ENCODE assay signal across 9 cellular contexts in genomic region chr2:152573168-152573567, GRCh38.
DNase-seq lines count a peak whose midpoint lies in the region; ATAC-seq and TF ChIP-seq lines count a peak whose summit lies in the region.
"Had no signal": no experiment of that assay in that cellular context is flagged by ENCODE, and none has a peak within 500 bp of the region (broad histone marks: within the 10 kb centered on the region; RNA-seq: fewer than 3 reads in every experiment).

No MANE protein-coding gene starts in this region.

- H3K4me1 Mint-ChIP-seq in activated naive CD4-positive, alpha-beta T cell treated with anti-CD3 and anti-CD28 coated beads for 36 hours (ENCODE audit: low read depth) = peaks cover 7% of the 10 kb centered on the region
- 0 out of 2 replicates have a peak, but pooled peaks cover 2% of the 10 kb centered on the region for H3K4me1 Mint-ChIP-seq in WTC11

- no peaks in the 10 kb centered on the region for H3K27me3 ChIP-seq in upper lobe of left lung
- H3K27me3 ChIP-seq: SJSA1 had no signal

- POLR2A ChIA-PET in WTC11 (lab: Charles Lee) = no interaction called here

- no peaks in the 10 kb centered on the region for H3K4me1 ChIP-seq in upper lobe of left lung

- WGBS in upper lobe of left lung, 2 donors = 59 to 72% methylated on average over 4 of the region's 4 CpGs

- no peak overlapping the region for H3K27ac Mint-ChIP-seq in activated naive CD4-positive, alpha-beta T cell treated with anti-CD3 and anti-CD28 coated beads for 36 hours
- no peak overlapping the region for H3K27ac Mint-ChIP-seq in WTC11

- peak; percentile 57 for DNase-seq in GM12864 (ENCODE audit: low read depth)
- peak; percentile 2 for DNase-seq in Jurkat, Clone E6-1 (ENCODE audit: low read depth, low spot score)
- peak; percentile 75 for DNase-seq in activated naive CD4-positive, alpha-beta T cell treated with anti-CD3 and anti-CD28 coated beads for 36 hours
- no peak for DNase-seq in left lobe of liver (ENCODE audit: low spot score)
- peak in 1 of 2 donors; percentile 42 for DNase-seq in upper lobe of left lung
- no peak for DNase-seq in WTC11 (ENCODE audit: low spot score)
- no peak for DNase-seq in central memory CD4-positive, alpha-beta T cell

- no peaks in the 10 kb centered on the region for H3K36me3 ChIP-seq in upper lobe of left lung
- H3K36me3 ChIP-seq: SJSA1 had no signal

- peak; percentile 75 for ATAC-seq in GM21528 (IDR thresholded peaks at IDR 0.05; ENCODE audit: low FRiP score, unreplicated experiment)
- ATAC-seq in left lobe of liver = peak; percentile 28
- ATAC-seq in upper lobe of left lung (ENCODE audit: low FRiP score in 2 of 2) = peak; percentile 36 to 93
- no peak for ATAC-seq in WTC11

- TF ChIP-seq POLR2A in upper lobe of left lung (IDR thresholded peaks at IDR 0.05) = peak in 1 of 4 donors; percentile 27

- H3K9me3 ChIP-seq in upper lobe of left lung = no peaks in the 10 kb centered on the region
- H3K9me3 ChIP-seq: SJSA1 had no signal

- H3K4me3 ChIP-seq in GM12864 (ENCODE audit: low read depth, low read length) (no peak overlapping the region), upper lobe of left lung (no peak overlapping the region)
- no peak overlapping the region for H3K4me3 ChIP-seq in Jurkat, Clone E6-1 (ENCODE audit: low read length)
- H3K4me3 ChIP-seq: SJSA1 had no signal

- H3K36me3 Mint-ChIP-seq in activated naive CD4-positive, alpha-beta T cell treated with anti-CD3 and anti-CD28 coated beads for 36 hours (ENCODE audit: low read depth) = no peaks in the 10 kb centered on the region
- peaks cover 2% of the 10 kb centered on the region; the same call in 1 of the 2 replicates for H3K36me3 Mint-ChIP-seq in WTC11

- TF ChIP-seq CTCF in GM12864 (IDR thresholded peaks at IDR 0.05; ENCODE audit: low read depth, low read length, missing control alignments) = no peak
- TF ChIP-seq CTCF in upper lobe of left lung (IDR thresholded peaks at IDR 0.05) = no peak
- no peak for TF ChIP-seq CTCF in WTC11 (IDR thresholded peaks at IDR 0.05)

- H3K4me3 Mint-ChIP-seq in activated naive CD4-positive, alpha-beta T cell treated with anti-CD3 and anti-CD28 coated beads for 36 hours = no peak overlapping the region
- no peak overlapping the region for H3K4me3 Mint-ChIP-seq in WTC11

- H3K27me3 Mint-ChIP-seq in activated naive CD4-positive, alpha-beta T cell treated with anti-CD3 and anti-CD28 coated beads for 36 hours (ENCODE audit: low read depth) = peaks cover 9% of the 10 kb centered on the region
- H3K27me3 Mint-ChIP-seq in WTC11 (ENCODE audit: low read depth) = no peaks in the 10 kb centered on the region

- peak in 1 of 4 donors; percentile 84 for TF ChIP-seq EP300 in upper lobe of left lung (IDR thresholded peaks at IDR 0.05)

- no peak overlapping the region for H3K27ac ChIP-seq in upper lobe of left lung
- H3K27ac ChIP-seq: SJSA1 had no signal

- no peaks in the 10 kb centered on the region for H3K9me3 Mint-ChIP-seq in activated naive CD4-positive, alpha-beta T cell treated with anti-CD3 and anti-CD28 coated beads for 36 hours
- H3K9me3 Mint-ChIP-seq in WTC11 = no peaks in the 10 kb centered on the region

- CTCF ChIA-PET in activated naive CD4-positive, alpha-beta T cell treated with anti-CD3 and anti-CD28 coated beads for 36 hours (lab: Charles Lee) = interaction anchor here (1.1 kb wide), 1 partner anchor 399 kb away, joined by 4 read pairs; no protein-coding TSS in a partner anchor
- CTCF ChIA-PET in WTC11 (lab: Charles Lee) = no interaction called here

- intact Hi-C loops in activated naive CD4-positive, alpha-beta T cell treated with anti-CD3 and anti-CD28 coated beads for 36 hours (cut with micrococcal nuclease) = loop anchor here (1.0 to 10.0 kb wide), 7 partner anchors 14 to 1088 kb away; partner anchors contain the start of genes PRPF40A and STAM2

TF ChIP-seq in WTC11, 78 proteins besides CTCF, POLR2A, EP300 and RAD21:
- TF ChIP-seq, protein P1, sequence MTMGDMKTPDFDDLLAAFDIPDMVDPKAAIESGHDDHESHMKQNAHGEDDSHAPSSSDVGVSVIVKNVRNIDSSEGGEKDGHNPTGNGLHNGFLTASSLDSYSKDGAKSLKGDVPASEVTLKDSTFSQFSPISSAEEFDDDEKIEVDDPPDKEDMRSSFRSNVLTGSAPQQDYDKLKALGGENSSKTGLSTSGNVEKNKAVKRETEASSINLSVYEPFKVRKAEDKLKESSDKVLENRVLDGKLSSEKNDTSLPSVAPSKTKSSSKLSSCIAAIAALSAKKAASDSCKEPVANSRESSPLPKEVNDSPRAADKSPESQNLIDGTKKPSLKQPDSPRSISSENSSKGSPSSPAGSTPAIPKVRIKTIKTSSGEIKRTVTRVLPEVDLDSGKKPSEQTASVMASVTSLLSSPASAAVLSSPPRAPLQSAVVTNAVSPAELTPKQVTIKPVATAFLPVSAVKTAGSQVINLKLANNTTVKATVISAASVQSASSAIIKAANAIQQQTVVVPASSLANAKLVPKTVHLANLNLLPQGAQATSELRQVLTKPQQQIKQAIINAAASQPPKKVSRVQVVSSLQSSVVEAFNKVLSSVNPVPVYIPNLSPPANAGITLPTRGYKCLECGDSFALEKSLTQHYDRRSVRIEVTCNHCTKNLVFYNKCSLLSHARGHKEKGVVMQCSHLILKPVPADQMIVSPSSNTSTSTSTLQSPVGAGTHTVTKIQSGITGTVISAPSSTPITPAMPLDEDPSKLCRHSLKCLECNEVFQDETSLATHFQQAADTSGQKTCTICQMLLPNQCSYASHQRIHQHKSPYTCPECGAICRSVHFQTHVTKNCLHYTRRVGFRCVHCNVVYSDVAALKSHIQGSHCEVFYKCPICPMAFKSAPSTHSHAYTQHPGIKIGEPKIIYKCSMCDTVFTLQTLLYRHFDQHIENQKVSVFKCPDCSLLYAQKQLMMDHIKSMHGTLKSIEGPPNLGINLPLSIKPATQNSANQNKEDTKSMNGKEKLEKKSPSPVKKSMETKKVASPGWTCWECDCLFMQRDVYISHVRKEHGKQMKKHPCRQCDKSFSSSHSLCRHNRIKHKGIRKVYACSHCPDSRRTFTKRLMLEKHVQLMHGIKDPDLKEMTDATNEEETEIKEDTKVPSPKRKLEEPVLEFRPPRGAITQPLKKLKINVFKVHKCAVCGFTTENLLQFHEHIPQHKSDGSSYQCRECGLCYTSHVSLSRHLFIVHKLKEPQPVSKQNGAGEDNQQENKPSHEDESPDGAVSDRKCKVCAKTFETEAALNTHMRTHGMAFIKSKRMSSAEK (CRISPR knock-in tag; IDR thresholded peaks at IDR 0.05; ENCODE audit: borderline replicate concordance) = no peak
- TF ChIP-seq PRRX2 (CRISPR knock-in tag; IDR thresholded peaks at IDR 0.05) = no peak
- no peak for TF ChIP-seq GRHL2 (CRISPR knock-in tag; IDR thresholded peaks at IDR 0.05; ENCODE audit: insufficient replicate concordance, severe bottlenecking)
- TF ChIP-seq, protein P2, sequence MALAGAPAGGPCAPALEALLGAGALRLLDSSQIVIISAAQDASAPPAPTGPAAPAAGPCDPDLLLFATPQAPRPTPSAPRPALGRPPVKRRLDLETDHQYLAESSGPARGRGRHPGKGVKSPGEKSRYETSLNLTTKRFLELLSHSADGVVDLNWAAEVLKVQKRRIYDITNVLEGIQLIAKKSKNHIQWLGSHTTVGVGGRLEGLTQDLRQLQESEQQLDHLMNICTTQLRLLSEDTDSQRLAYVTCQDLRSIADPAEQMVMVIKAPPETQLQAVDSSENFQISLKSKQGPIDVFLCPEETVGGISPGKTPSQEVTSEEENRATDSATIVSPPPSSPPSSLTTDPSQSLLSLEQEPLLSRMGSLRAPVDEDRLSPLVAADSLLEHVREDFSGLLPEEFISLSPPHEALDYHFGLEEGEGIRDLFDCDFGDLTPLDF (CRISPR knock-in tag; IDR thresholded peaks at IDR 0.05) = no peak
- no peak for TF ChIP-seq ZNF219 (CRISPR knock-in tag; IDR thresholded peaks at IDR 0.05; ENCODE audit: borderline replicate concordance)
- TF ChIP-seq, protein P3, sequence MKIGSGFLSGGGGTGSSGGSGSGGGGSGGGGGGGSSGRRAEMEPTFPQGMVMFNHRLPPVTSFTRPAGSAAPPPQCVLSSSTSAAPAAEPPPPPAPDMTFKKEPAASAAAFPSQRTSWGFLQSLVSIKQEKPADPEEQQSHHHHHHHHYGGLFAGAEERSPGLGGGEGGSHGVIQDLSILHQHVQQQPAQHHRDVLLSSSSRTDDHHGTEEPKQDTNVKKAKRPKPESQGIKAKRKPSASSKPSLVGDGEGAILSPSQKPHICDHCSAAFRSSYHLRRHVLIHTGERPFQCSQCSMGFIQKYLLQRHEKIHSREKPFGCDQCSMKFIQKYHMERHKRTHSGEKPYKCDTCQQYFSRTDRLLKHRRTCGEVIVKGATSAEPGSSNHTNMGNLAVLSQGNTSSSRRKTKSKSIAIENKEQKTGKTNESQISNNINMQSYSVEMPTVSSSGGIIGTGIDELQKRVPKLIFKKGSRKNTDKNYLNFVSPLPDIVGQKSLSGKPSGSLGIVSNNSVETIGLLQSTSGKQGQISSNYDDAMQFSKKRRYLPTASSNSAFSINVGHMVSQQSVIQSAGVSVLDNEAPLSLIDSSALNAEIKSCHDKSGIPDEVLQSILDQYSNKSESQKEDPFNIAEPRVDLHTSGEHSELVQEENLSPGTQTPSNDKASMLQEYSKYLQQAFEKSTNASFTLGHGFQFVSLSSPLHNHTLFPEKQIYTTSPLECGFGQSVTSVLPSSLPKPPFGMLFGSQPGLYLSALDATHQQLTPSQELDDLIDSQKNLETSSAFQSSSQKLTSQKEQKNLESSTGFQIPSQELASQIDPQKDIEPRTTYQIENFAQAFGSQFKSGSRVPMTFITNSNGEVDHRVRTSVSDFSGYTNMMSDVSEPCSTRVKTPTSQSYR (CRISPR knock-in tag; IDR thresholded peaks at IDR 0.05) = no peak
- TF ChIP-seq USF2 (CRISPR knock-in tag; IDR thresholded peaks at IDR 0.05) = no peak
TF ChIP-seq in WTC11: peak in this region for 0.

Comparison
In these comparisons a context has a peak if more than half of its experiments do, and no peak if none do; other contexts are left out.
1. DNase-seq: peak in GM12864 (single experiment), Jurkat, Clone E6-1 (single experiment) and activated naive CD4-positive, alpha-beta T cell treated with anti-CD3 and anti-CD28 coated beads for 36 hours (single experiment); none in left lobe of liver (single experiment), WTC11 (single experiment) and central memory CD4-positive, alpha-beta T cell (single experiment).